19 cellular contexts compared by ENCODE assay signal in genomic region chr17:36507266-36507665, GRCh38. TPM values are rescaled to one million over a fixed set of nuclear protein-coding genes. Genes with fewer than 3 reads are reported as not detected.
DNase-seq lines count a peak whose midpoint lies in the region; ATAC-seq and TF ChIP-seq lines count a peak whose summit lies in the region.
"Had no signal": no experiment of that assay in that cellular context is flagged by ENCODE, and none has a peak within 500 bp of the region (broad histone marks: within the 10 kb centered on the region; RNA-seq: fewer than 3 reads in every experiment).

No MANE protein-coding gene starts in this region.

- POLR2A ChIA-PET in activated CD8-positive, alpha-beta T cell treated with anti-CD3 and anti-CD28 coated beads, Interleukin-2, amount 10 ng/mL, durations not matched to agents 7 days and 5 days (lab: Charles Lee) = no interaction called here
- POLR2A ChIA-PET in activated CD8-positive, alpha-beta T cell treated with anti-CD3 and anti-CD28 coated beads for 36 hours (lab: Charles Lee) = interaction anchor here (1.6 kb wide), 1 partner anchor 10 kb away, joined by 4 read pairs; no protein-coding TSS in a partner anchor

- intact Hi-C loops in activated CD8-positive, alpha-beta T cell treated with anti-CD3 and anti-CD28 coated beads for 36 hours (cut with micrococcal nuclease) = no loop called here
- intact Hi-C loops in uterus (cut with DNase I; ENCODE audit: low total_unique reads) = no loop called here

- TF ChIP-seq CTCF in activated CD8-positive, alpha-beta T cell treated with anti-CD3 and anti-CD28 coated beads for 36 hours (IDR thresholded peaks at IDR 0.05) = no peak
- TF ChIP-seq CTCF in endodermal cell (conservative IDR thresholded peaks at IDR 0.05) (no peak), nephron progenitor cell (IDR thresholded peaks at IDR 0.05) (no peak), uterus (IDR thresholded peaks at IDR 0.05) (no peak)

- no peak overlapping the region for H3K4me3 Mint-ChIP-seq in activated CD8-positive, alpha-beta T cell treated with anti-CD3 and anti-CD28 coated beads, Interleukin-2, amount 10 ng/mL, durations not matched to agents 7 days and 5 days
- H3K4me3 Mint-ChIP-seq in activated CD8-positive, alpha-beta T cell treated with anti-CD3 and anti-CD28 coated beads for 36 hours = no peak overlapping the region
- H3K4me3 Mint-ChIP-seq in endodermal cell (no peak overlapping the region), nephron progenitor cell (no peak overlapping the region)
- H3K4me3 Mint-ChIP-seq: B cell; CD4-positive, alpha-beta T cell; CD8-positive, alpha-beta memory T cell had no signal

- H3K4me3 ChIP-seq in endodermal cell (ENCODE audit: low read length) (no peak overlapping the region), uterus (no peak overlapping the region)
- H3K4me3 ChIP-seq: BLaER1, GM23248 had no signal

- no peak for ATAC-seq in activated CD8-positive, alpha-beta T cell treated with anti-CD3 and anti-CD28 coated beads, Interleukin-2, amount 10 ng/mL, durations not matched to agents 7 days and 5 days
- ATAC-seq in activated CD8-positive, alpha-beta T cell treated with anti-CD3 and anti-CD28 coated beads for 36 hours = no peak
- no peak for ATAC-seq in GM18520 (IDR thresholded peaks at IDR 0.05; ENCODE audit: unreplicated experiment)

- H3K27ac ChIP-seq in endodermal cell (ENCODE audit: low read depth, low read length) = no peak overlapping the region
- H3K27ac ChIP-seq in uterus = no peak overlapping the region
- H3K27ac ChIP-seq: 22Rv1, BLaER1, C4-2B, GM23248 had no signal

- no peak for DNase-seq in activated CD8-positive, alpha-beta T cell treated with anti-CD3 and anti-CD28 coated beads, Interleukin-2, amount 10 ng/mL, durations not matched to agents 7 days and 5 days
- DNase-seq in activated CD8-positive, alpha-beta T cell treated with anti-CD3 and anti-CD28 coated beads for 36 hours = no peak
- DNase-seq in activated effector memory CD4-positive, alpha-beta T cell treated with anti-CD3 and anti-CD28 coated beads, Interleukin-2, amount 50 U/mL, for 16 hours = peak; percentile 8
- DNase-seq in activated effector memory CD4-positive, alpha-beta T cell treated with Interleukin-2 at 50 U/mL for 16 hours = no peak
- DNase-seq in endodermal cell = peak; percentile 28
- no peak for DNase-seq in nephron progenitor cell
- DNase-seq in uterus = no peak
- DNase-seq: CD4-positive, alpha-beta T cell; CD8-positive, alpha-beta memory T cell; DMS53; DMS79 treated with DMSO at 0.1 percent for 48 hours; GF-D8; GM23248; HCEC 1CT had no signal

- H3K27me3 Mint-ChIP-seq in activated CD8-positive, alpha-beta T cell treated with anti-CD3 and anti-CD28 coated beads, Interleukin-2, amount 10 ng/mL, durations not matched to agents 7 days and 5 days (ENCODE audit: low read depth) = no peaks in the 10 kb centered on the region
- H3K27me3 Mint-ChIP-seq in activated CD8-positive, alpha-beta T cell treated with anti-CD3 and anti-CD28 coated beads for 36 hours = no peaks in the 10 kb centered on the region
- no peaks in the 10 kb centered on the region for H3K27me3 Mint-ChIP-seq in endodermal cell (ENCODE audit: insufficient read depth)
- peaks cover 5% of the 10 kb centered on the region for H3K27me3 Mint-ChIP-seq in nephron progenitor cell (ENCODE audit: low read depth, poor library complexity)
- H3K27me3 Mint-ChIP-seq: B cell; CD4-positive, alpha-beta T cell; CD8-positive, alpha-beta memory T cell had no signal

- WGBS in endodermal cell (ENCODE audit: insufficient coverage in 1 of 2, insufficient read length in 1 of 2), 2 experiments = 83 to 92% methylated on average over 1 to 6 of the region's 6 CpGs

- H3K36me3 ChIP-seq in endodermal cell (ENCODE audit: control insufficient read depth, insufficient read depth, low read length) = peaks cover 94% of the 10 kb centered on the region
- H3K36me3 ChIP-seq in uterus = no peaks in the 10 kb centered on the region

- H3K9me3 Mint-ChIP-seq in activated CD8-positive, alpha-beta T cell treated with anti-CD3 and anti-CD28 coated beads, Interleukin-2, amount 10 ng/mL, durations not matched to agents 7 days and 5 days (ENCODE audit: insufficient read depth) = no peaks in the 10 kb centered on the region
- H3K9me3 Mint-ChIP-seq in activated CD8-positive, alpha-beta T cell treated with anti-CD3 and anti-CD28 coated beads for 36 hours = no peaks in the 10 kb centered on the region
- H3K9me3 Mint-ChIP-seq in endodermal cell (no peaks in the 10 kb centered on the region), nephron progenitor cell (no peaks in the 10 kb centered on the region)
- H3K9me3 Mint-ChIP-seq: CD4-positive, alpha-beta T cell; CD8-positive, alpha-beta memory T cell had no signal

- peaks cover 68% of the 10 kb centered on the region for H3K36me3 Mint-ChIP-seq in activated CD8-positive, alpha-beta T cell treated with anti-CD3 and anti-CD28 coated beads, Interleukin-2, amount 10 ng/mL, durations not matched to agents 7 days and 5 days (ENCODE audit: low read depth)
- H3K36me3 Mint-ChIP-seq in activated CD8-positive, alpha-beta T cell treated with anti-CD3 and anti-CD28 coated beads for 36 hours (ENCODE audit: low read depth) = peaks cover 58% of the 10 kb centered on the region
- H3K36me3 Mint-ChIP-seq in endodermal cell (ENCODE audit: low read depth) (peaks cover 71% of the 10 kb centered on the region), nephron progenitor cell (ENCODE audit: low read depth) (peaks cover 44% of the 10 kb centered on the region)

- CTCF ChIA-PET in activated CD8-positive, alpha-beta T cell treated with anti-CD3 and anti-CD28 coated beads, Interleukin-2, amount 10 ng/mL, durations not matched to agents 7 days and 5 days (lab: Charles Lee) = no interaction called here
- CTCF ChIA-PET in activated CD8-positive, alpha-beta T cell treated with anti-CD3 and anti-CD28 coated beads for 36 hours (lab: Charles Lee) = no interaction called here

- H3K9me3 ChIP-seq in endodermal cell (ENCODE audit: control insufficient read depth, low read length) (no peaks in the 10 kb centered on the region), uterus (no peaks in the 10 kb centered on the region)
- H3K9me3 ChIP-seq: BLaER1 had no signal

- H3K4me1 ChIP-seq in endodermal cell (ENCODE audit: control insufficient read depth, insufficient read depth, low read length) = peaks cover 6% of the 10 kb centered on the region
- no peaks in the 10 kb centered on the region for H3K4me1 ChIP-seq in uterus
- H3K4me1 ChIP-seq: BLaER1 had no signal

- H3K4me1 Mint-ChIP-seq in activated CD8-positive, alpha-beta T cell treated with anti-CD3 and anti-CD28 coated beads, Interleukin-2, amount 10 ng/mL, durations not matched to agents 7 days and 5 days (ENCODE audit: low read depth) = no peaks in the 10 kb centered on the region
- peaks cover 6% of the 10 kb centered on the region for H3K4me1 Mint-ChIP-seq in activated CD8-positive, alpha-beta T cell treated with anti-CD3 and anti-CD28 coated beads for 36 hours (ENCODE audit: low read depth)
- H3K4me1 Mint-ChIP-seq in endodermal cell (no peaks in the 10 kb centered on the region), nephron progenitor cell (peaks cover 6% of the 10 kb centered on the region)
- H3K4me1 Mint-ChIP-seq: B cell; CD8-positive, alpha-beta memory T cell had no signal

- H3K9ac ChIP-seq in endodermal cell (ENCODE audit: extremely low read depth, low read length, poor library complexity, severe bottlenecking) = no peak overlapping the region
- H3K9ac ChIP-seq: BLaER1, GM23248 had no signal

- H3K27me3 ChIP-seq in endodermal cell (ENCODE audit: control insufficient read depth, insufficient read depth, low read length, poor library complexity, severe bottlenecking) = no peaks in the 10 kb centered on the region
- H3K27me3 ChIP-seq in uterus = no peaks in the 10 kb centered on the region
- H3K27me3 ChIP-seq: BLaER1 had no signal

- H3K27ac Mint-ChIP-seq in activated CD8-positive, alpha-beta T cell treated with anti-CD3 and anti-CD28 coated beads, Interleukin-2, amount 10 ng/mL, durations not matched to agents 7 days and 5 days = peak overlapping the region; percentile 43
- no peak overlapping the region for H3K27ac Mint-ChIP-seq in activated CD8-positive, alpha-beta T cell treated with anti-CD3 and anti-CD28 coated beads for 36 hours
- H3K27ac Mint-ChIP-seq in endodermal cell (no peak overlapping the region), nephron progenitor cell (peak overlapping the region; percentile 25)
- H3K27ac Mint-ChIP-seq: B cell; CD4-positive, alpha-beta T cell; CD8-positive, alpha-beta memory T cell had no signal

- no peak for TF ChIP-seq POLR2A in uterus (IDR thresholded peaks at IDR 0.05)

RNA-seq across cellular contexts. Expression of gene ZNHIT3, which starts 20.8 kb away (rescaled TPM):
- 10 to 100 TPM; 32.2 to 33.7 TPM for total RNA-seq in activated CD8-positive, alpha-beta T cell treated with anti-CD3 and anti-CD28 coated beads, Interleukin-2, amount 10 ng/mL, durations not matched to agents 7 days and 5 days
- 10 to 100 TPM; 46.5 to 50.5 TPM for total RNA-seq in activated CD8-positive, alpha-beta T cell treated with anti-CD3 and anti-CD28 coated beads for 36 hours
- 10 to 100 TPM; 59.6 to 67.3 TPM for total RNA-seq in endodermal cell
- polyA plus RNA-seq in endodermal cell (2013, experiment 1 of 2) = 64.3 TPM
- polyA plus RNA-seq in endodermal cell (2013, experiment 2 of 2) = 67.4 TPM
- total RNA-seq in uterus = 10 to 100 TPM in 3 of 4 donors, 1 to 10 TPM in 1; 10.0 to 34.5 (median 24.4) TPM

RNA-seq across cellular contexts. Expression of gene MYO19, which starts 27.4 kb away (rescaled TPM):
- 100 to 1,000 TPM; 136 to 142 TPM for total RNA-seq in activated CD8-positive, alpha-beta T cell treated with anti-CD3 and anti-CD28 coated beads, Interleukin-2, amount 10 ng/mL, durations not matched to agents 7 days and 5 days
- total RNA-seq in activated CD8-positive, alpha-beta T cell treated with anti-CD3 and anti-CD28 coated beads for 36 hours = 100 to 1,000 TPM; 106 to 114 TPM
- total RNA-seq in endodermal cell (100 to 1,000 TPM; 133 to 154 TPM), uterus (10 to 100 TPM in 3 of 4 donors, 1 to 10 TPM in 1; 7.9 to 69.7 (median 48.5) TPM)
- 63.3 TPM for polyA plus RNA-seq in endodermal cell (2013, experiment 1 of 2)
- 51.5 TPM for polyA plus RNA-seq in endodermal cell (2013, experiment 2 of 2)

RNA-seq across cellular contexts. Expression of gene PIGW, which starts 27.5 kb away (rescaled TPM):
- total RNA-seq in activated CD8-positive, alpha-beta T cell treated with anti-CD3 and anti-CD28 coated beads, Interleukin-2, amount 10 ng/mL, durations not matched to agents 7 days and 5 days = 10 to 100 TPM in 1 of 2 experiments, 1 to 10 TPM in 1; 8.0 to 11.7 TPM
- 10 to 100 TPM; 11.0 to 11.9 TPM for total RNA-seq in activated CD8-positive, alpha-beta T cell treated with anti-CD3 and anti-CD28 coated beads for 36 hours
- total RNA-seq in endodermal cell (10 to 100 TPM; 10.8 to 16.6 TPM), uterus (10 to 100 TPM in 2 of 4 donors, 1 to 10 TPM in 1, not detected in 1; 8.6 to 12.9 (median 11.0) TPM)
- polyA plus RNA-seq in endodermal cell (2013, experiment 1 of 2) = 7.1 TPM
- polyA plus RNA-seq in endodermal cell (2013, experiment 2 of 2) = 7.6 TPM

RNA-seq across cellular contexts. Expression of gene GGNBP2, which starts 37.5 kb away (rescaled TPM):
- total RNA-seq in activated CD8-positive, alpha-beta T cell treated with anti-CD3 and anti-CD28 coated beads, Interleukin-2, amount 10 ng/mL, durations not matched to agents 7 days and 5 days = 100 to 1,000 TPM; 112 to 122 TPM
- total RNA-seq in activated CD8-positive, alpha-beta T cell treated with anti-CD3 and anti-CD28 coated beads for 36 hours = 10 to 100 TPM; 82.9 to 87.4 TPM
- total RNA-seq in endodermal cell (10 to 100 TPM; 56.8 to 61.6 TPM), uterus (10 to 100 TPM; 24.6 to 93.0 (median 51.9) TPM)
- polyA plus RNA-seq in endodermal cell (2013, experiment 1 of 2) = 61.1 TPM
- 57.6 TPM for polyA plus RNA-seq in endodermal cell (2013, experiment 2 of 2)

Comparison
In these comparisons a context has a peak if more than half of its experiments do, and no peak if none do; other contexts are left out.
1. DNase-seq: peak in activated effector memory CD4-positive, alpha-beta T cell treated with anti-CD3 and anti-CD28 coated beads, Interleukin-2, amount 50 U/mL, for 16 hours (single experiment) and endodermal cell (single experiment); none in activated CD8-positive, alpha-beta T cell treated with anti-CD3 and anti-CD28 coated beads, Interleukin-2, amount 10 ng/mL, durations not matched to agents 7 days and 5 days (single experiment), activated CD8-positive, alpha-beta T cell treated with anti-CD3 and anti-CD28 coated beads for 36 hours (single experiment), activated effector memory CD4-positive, alpha-beta T cell treated with Interleukin-2 at 50 U/mL for 16 hours (single experiment), nephron progenitor cell (single experiment) and uterus (0 of 2).
2. H3K27ac Mint-ChIP-seq: peak in activated CD8-positive, alpha-beta T cell treated with anti-CD3 and anti-CD28 coated beads, Interleukin-2, amount 10 ng/mL, durations not matched to agents 7 days and 5 days (single experiment) and nephron progenitor cell (single experiment); none in activated CD8-positive, alpha-beta T cell treated with anti-CD3 and anti-CD28 coated beads for 36 hours (single experiment) and endodermal cell (single experiment).